In the genomic region with DNA sequence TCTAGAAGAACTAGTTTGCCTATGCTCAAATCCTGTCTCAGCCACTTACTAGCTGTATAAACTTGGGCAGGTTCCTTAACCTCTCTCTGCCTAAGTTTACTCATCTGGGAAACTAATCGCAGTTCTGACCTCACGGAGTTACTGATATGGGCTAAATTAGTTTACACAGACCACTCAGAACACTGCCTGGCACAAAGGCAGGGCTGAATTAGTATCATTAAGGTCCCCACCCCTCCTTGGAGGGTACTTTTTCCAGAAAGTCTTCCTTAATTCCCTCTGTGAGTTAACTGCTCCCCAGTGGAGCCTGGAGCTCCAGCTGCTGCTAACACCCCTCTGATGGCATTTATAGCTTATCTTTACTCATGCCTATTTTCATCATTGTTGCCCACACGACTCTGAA, we compare ENCODE assay signal across 26 cellular contexts. TPM values are rescaled to one million over a fixed set of nuclear protein-coding genes. Genes with fewer than 3 reads are reported as not detected.
DNase-seq lines count a peak whose midpoint lies in the region; ATAC-seq, FAIRE-seq and TF ChIP-seq lines count a peak whose summit lies in the region.
"Had no signal": no experiment of that assay in that cellular context is flagged by ENCODE, and none has a peak within 500 bp of the region (broad histone marks: within the 10 kb centered on the region; RNA-seq: fewer than 3 reads in every experiment).

No MANE protein-coding gene starts in this region.

- no peak for FAIRE-seq in frontal cortex (lab: Jason Lieb, UNC)
- FAIRE-seq: H54, keratinocyte had no signal

- no peak overlapping the region for H3K27ac ChIP-seq in right atrium auricular region
- no peak overlapping the region for H3K27ac ChIP-seq in endodermal cell (ENCODE audit: low read depth, low read length)
- H3K27ac ChIP-seq: parathyroid adenoma had no signal

- H3K4me1 Mint-ChIP-seq in endodermal cell (peaks cover 83% of the 10 kb centered on the region), Caco-2 (ENCODE audit: low read depth, unreplicated experiment) (no peaks in the 10 kb centered on the region)
- peaks cover 38 to 91% (median 72%) of the 10 kb centered on the region in 4 donors for H3K4me1 Mint-ChIP-seq in naive thymus-derived CD8-positive, alpha-beta T cell

- H3K4me3 ChIP-seq in right atrium auricular region (no peak overlapping the region), endodermal cell (ENCODE audit: low read length) (no peak overlapping the region), Caco-2 (ENCODE audit: low read depth, low read length) (no peak overlapping the region)
- H3K4me3 ChIP-seq: right lobe of liver had no signal

- WGBS in endodermal cell (ENCODE audit: insufficient coverage in 1 of 2, insufficient read length in 1 of 2), 2 experiments = 83 to 95% methylated on average over 3 of the region's 3 CpGs

- peaks cover 0 to 27% of the 10 kb centered on the region in 2 donors for H3K4me1 ChIP-seq in right atrium auricular region
- H3K4me1 ChIP-seq in endodermal cell (ENCODE audit: control insufficient read depth, insufficient read depth, low read length) = peaks cover 30% of the 10 kb centered on the region
- no peaks in the 10 kb centered on the region for H3K4me1 ChIP-seq in Caco-2

- H3K27me3 Mint-ChIP-seq in endodermal cell (ENCODE audit: insufficient read depth) = no peaks in the 10 kb centered on the region
- no peaks in the 10 kb centered on the region for H3K27me3 Mint-ChIP-seq in naive thymus-derived CD8-positive, alpha-beta T cell
- H3K27me3 Mint-ChIP-seq in Caco-2 (ENCODE audit: insufficient read depth, unreplicated experiment) = no peaks in the 10 kb centered on the region

- H3K9me3 ChIP-seq in right atrium auricular region (no peaks in the 10 kb centered on the region), endodermal cell (ENCODE audit: control insufficient read depth, low read length) (no peaks in the 10 kb centered on the region), Caco-2 (no peaks in the 10 kb centered on the region)
- H3K9me3 ChIP-seq: right lobe of liver had no signal

- POLR2A ChIA-PET in naive thymus-derived CD8-positive, alpha-beta T cell (lab: Charles Lee) = no interaction called here
- POLR2A ChIA-PET in Caco-2 (lab: Charles Lee) = no interaction called here

- H3K27me3 ChIP-seq in right atrium auricular region = no peaks in the 10 kb centered on the region
- H3K27me3 ChIP-seq in endodermal cell (ENCODE audit: control insufficient read depth, insufficient read depth, low read length, poor library complexity, severe bottlenecking) = no peaks in the 10 kb centered on the region
- H3K27me3 ChIP-seq in Caco-2 (replicated peaks; ENCODE audit: control insufficient read depth, insufficient read depth, low read length) = no peaks in the 10 kb centered on the region
- H3K27me3 ChIP-seq: right lobe of liver had no signal

- H3K9ac ChIP-seq in endodermal cell (ENCODE audit: extremely low read depth, low read length, poor library complexity, severe bottlenecking) = no peak overlapping the region
- H3K9ac ChIP-seq: parathyroid adenoma had no signal

- no peak overlapping the region for H3K4me3 Mint-ChIP-seq in endodermal cell
- no peak overlapping the region for H3K4me3 Mint-ChIP-seq in naive thymus-derived CD8-positive, alpha-beta T cell
- no peak overlapping the region for H3K4me3 Mint-ChIP-seq in Caco-2 (ENCODE audit: unreplicated experiment)
- H3K4me3 Mint-ChIP-seq: nephron; T-helper 1 cell treated with Interleukin-12 subunit alpha and Interleukin-12 subunit beta and Interleukin-4 antibody, amounts not matched to agents 30 μg/mL and 1 μg/mL, for 36 hours had no signal

- peak; percentile 37 for ATAC-seq in left ventricle myocardium superior
- no peak for ATAC-seq in naive thymus-derived CD8-positive, alpha-beta T cell
- ATAC-seq in HG03135 (IDR thresholded peaks at IDR 0.05; ENCODE audit: unreplicated experiment) = no peak

- H3K36me3 ChIP-seq in right atrium auricular region = no peaks in the 10 kb centered on the region
- peaks cover 88% of the 10 kb centered on the region for H3K36me3 ChIP-seq in endodermal cell (ENCODE audit: control insufficient read depth, insufficient read depth, low read length)
- no peaks in the 10 kb centered on the region for H3K36me3 ChIP-seq in Caco-2 (ENCODE audit: control insufficient read depth, insufficient read depth, low read length)
- H3K36me3 ChIP-seq: right lobe of liver had no signal

- H3K27ac Mint-ChIP-seq in endodermal cell (peak overlapping the region; percentile 62), Caco-2 (ENCODE audit: unreplicated experiment) (no peak overlapping the region)
- peak overlapping the region in 8 of 10 donors; percentile 9 to 86 (median 48) for H3K27ac Mint-ChIP-seq in naive thymus-derived CD8-positive, alpha-beta T cell
- H3K27ac Mint-ChIP-seq: nephron; T-helper 1 cell treated with Interleukin-12 subunit alpha and Interleukin-12 subunit beta and Interleukin-4 antibody, amounts not matched to agents 30 μg/mL and 1 μg/mL, for 36 hours had no signal

- CTCF ChIA-PET in Caco-2 (lab: Charles Lee) = no interaction called here

- TF ChIP-seq CTCF in right atrium auricular region (IDR thresholded peaks at IDR 0.05) = no peak
- no peak for TF ChIP-seq CTCF in endodermal cell (conservative IDR thresholded peaks at IDR 0.05)
- TF ChIP-seq CTCF in Caco-2 (IDR thresholded peaks at IDR 0.05; ENCODE audit: insufficient read depth in 1 of 2, low read depth in 1 of 2, low read length in 1 of 2, severe bottlenecking in 1 of 2, unreplicated experiment in 1 of 2) = no peak

- DNase-seq in left ventricle myocardium superior (no peak), right atrium auricular region (ENCODE audit: low spot score) (no peak), endodermal cell (no peak), NCI-H446 (lab: John Stamatoyannopoulos, UW) (no peak), frontal cortex (ENCODE audit: low spot score in 2 of 2) (no peak), Caco-2 (no peak)
- DNase-seq in naive thymus-derived CD8-positive, alpha-beta T cell = no peak
- DNase-seq: ACHN; activated CD4-positive, alpha-beta T cell treated with anti-CD3 and anti-CD28 coated beads, Interleukin-2, amount 50 U/mL, for 1 hour; activated effector memory CD4-positive, alpha-beta T cell treated with Interleukin-2 at 50 U/mL for 16 hours; amniotic stem cell; C1 segment of cervical spinal cord; central memory CD4-positive, alpha-beta T cell; DMS 273 treated with DMSO at 0.1 percent for 48 hours; foreskin melanocyte; hypothalamus; MM.1S; NCI-H146; stimulated activated CD4-positive, alpha-beta T cell treated with anti-CD3 and anti-CD28 coated beads, Interleukin-15, amount 100 ng/mL, for 24 hours had no signal

- BruUV-seq in Caco-2 (replicated peaks; lab: Mats Ljungman, UMichigan) = no TSS peak

- no peaks in the 10 kb centered on the region for H3K9me3 Mint-ChIP-seq in endodermal cell
- H3K9me3 Mint-ChIP-seq in naive thymus-derived CD8-positive, alpha-beta T cell = no peaks in the 10 kb centered on the region
- no peaks in the 10 kb centered on the region for H3K9me3 Mint-ChIP-seq in Caco-2 (ENCODE audit: unreplicated experiment)
- H3K9me3 Mint-ChIP-seq: nephron; T-helper 1 cell treated with Interleukin-12 subunit alpha and Interleukin-12 subunit beta and Interleukin-4 antibody, amounts not matched to agents 30 μg/mL and 1 μg/mL, for 36 hours had no signal

- H3K36me3 Mint-ChIP-seq in endodermal cell (ENCODE audit: low read depth) (peaks cover 51% of the 10 kb centered on the region), Caco-2 (ENCODE audit: insufficient read depth, unreplicated experiment) (no peaks in the 10 kb centered on the region)
- peaks cover 0 to 29% (median 10%) of the 10 kb centered on the region in 3 donors for H3K36me3 Mint-ChIP-seq in naive thymus-derived CD8-positive, alpha-beta T cell

- intact Hi-C loops in left ventricle myocardium superior (cut with micrococcal nuclease) (no loop called here), Caco-2 (cut with micrococcal nuclease; ENCODE audit: unreplicated experiment) (no loop called here)

RNA-seq across cellular contexts. Expression of gene SSBP3, which starts 40.3 kb away (rescaled TPM):
- total RNA-seq in left ventricle myocardium superior (57.0 TPM), right atrium auricular region (10 to 100 TPM; 15.2 to 16.6 TPM), endodermal cell (100 to 1,000 TPM; 342 TPM), frontal cortex (39.1 TPM), Caco-2 (2022) (40.6 and 42.1 TPM in 2 replicates)
- polyA plus RNA-seq in endodermal cell (2013, experiment 1 of 2) = 245 TPM
- 232 TPM for polyA plus RNA-seq in endodermal cell (2013, experiment 2 of 2)
- total RNA-seq in naive thymus-derived CD8-positive, alpha-beta T cell = 10 to 100 TPM; 88.7 to 93.8 TPM
- 10 to 100 TPM; 16.1 to 19.8 (median 16.7) TPM for polyA plus RNA-seq in naive thymus-derived CD8-positive, alpha-beta T cell
